Comparison of ENCODE assay signal across 14 cellular contexts in genomic region chr5:67639311-67639710, GRCh38.
DNase-seq lines count a peak whose midpoint lies in the region; TF ChIP-seq lines count a peak whose summit lies in the region.
"Had no signal": no experiment of that assay in that cellular context is flagged by ENCODE, and none has a peak within 500 bp of the region (broad histone marks: within the 10 kb centered on the region; RNA-seq: fewer than 3 reads in every experiment).

No MANE protein-coding gene starts in this region.

- intact Hi-C loops in esophagus muscularis mucosa (cut with DNase I) = no loop called here
- intact Hi-C loops in activated CD4-positive, alpha-beta T cell treated with anti-CD3 and anti-CD28 coated beads, Interleukin-2, amount 10 ng/mL, durations not matched to agents 24 days and 14 days (cut with micrococcal nuclease) = no loop called here

- TF ChIP-seq POLR2A in esophagus muscularis mucosa (IDR thresholded peaks at IDR 0.05; ENCODE audit: low read depth) (no peak), tibial nerve (IDR thresholded peaks at IDR 0.05) (no peak)

- H3K4me1 Mint-ChIP-seq in activated CD4-positive, alpha-beta T cell treated with anti-CD3 and anti-CD28 coated beads, Interleukin-2, amount 10 ng/mL, durations not matched to agents 24 days and 14 days = no peaks in the 10 kb centered on the region

- peaks cover 0 to 4% (median 2%) of the 10 kb centered on the region in 4 donors for H3K9me3 ChIP-seq in esophagus muscularis mucosa
- peaks cover 0 to 5% (median 0%) of the 10 kb centered on the region in 4 donors for H3K9me3 ChIP-seq in tibial nerve
- H3K9me3 ChIP-seq: thyroid gland had no signal

- H3K4me3 ChIP-seq in esophagus muscularis mucosa = no peak overlapping the region
- no peak overlapping the region for H3K4me3 ChIP-seq in tibial nerve
- H3K4me3 ChIP-seq: cardiac muscle cell, left lung, spleen, thyroid gland had no signal

- DNase-seq in MV-4-11 (lab: John Stamatoyannopoulos, UW) = peak; percentile 6
- no peak for DNase-seq in esophagus muscularis mucosa (ENCODE audit: extremely low spot score)
- peak; percentile 27 for DNase-seq in iPS-NIHi11 (ENCODE audit: low spot score)
- peak; percentile 48 to 55 for DNase-seq in tibial nerve (ENCODE audit: low spot score in 2 of 2)
- DNase-seq in mucosa of gallbladder (ENCODE audit: low spot score) = no peak
- DNase-seq in activated CD4-positive, alpha-beta T cell treated with anti-CD3 and anti-CD28 coated beads, Interleukin-2, amount 10 ng/mL, durations not matched to agents 24 days and 14 days = no peak
- no peak for DNase-seq in COLO668 (lab: John Stamatoyannopoulos, UW; ENCODE audit: unreplicated experiment)
- DNase-seq: H9, left lung, posterior cingulate gyrus, spleen, thyroid gland had no signal

- TF ChIP-seq EP300 in esophagus muscularis mucosa (IDR thresholded peaks at IDR 0.05) = no peak
- TF ChIP-seq EP300 in tibial nerve (IDR thresholded peaks at IDR 0.05) = no peak

- no peak for TF ChIP-seq CTCF in esophagus muscularis mucosa (IDR thresholded peaks at IDR 0.05)
- no peak for TF ChIP-seq CTCF in tibial nerve (IDR thresholded peaks at IDR 0.05)

- no peak overlapping the region for H3K4me3 Mint-ChIP-seq in activated CD4-positive, alpha-beta T cell treated with anti-CD3 and anti-CD28 coated beads, Interleukin-2, amount 10 ng/mL, durations not matched to agents 24 days and 14 days
- H3K4me3 Mint-ChIP-seq: H9; T-helper 2 cell treated with Interferon-gamma antibody and Interleukin-4, amounts not matched to agents 5 μg/mL and 100 μg/mL, for 36 hours had no signal

- H3K36me3 Mint-ChIP-seq in activated CD4-positive, alpha-beta T cell treated with anti-CD3 and anti-CD28 coated beads, Interleukin-2, amount 10 ng/mL, durations not matched to agents 24 days and 14 days (ENCODE audit: low read depth) = no peaks in the 10 kb centered on the region

- 62% methylated on average over 3 of the region's 3 CpGs for WGBS in esophagus muscularis mucosa
- WGBS in tibial nerve, 2 donors = 46 to 48% methylated on average over 3 of the region's 3 CpGs

- peaks cover 3% of the 10 kb centered on the region for H3K9me3 Mint-ChIP-seq in activated CD4-positive, alpha-beta T cell treated with anti-CD3 and anti-CD28 coated beads, Interleukin-2, amount 10 ng/mL, durations not matched to agents 24 days and 14 days

- no peaks in the 10 kb centered on the region for H3K27me3 Mint-ChIP-seq in activated CD4-positive, alpha-beta T cell treated with anti-CD3 and anti-CD28 coated beads, Interleukin-2, amount 10 ng/mL, durations not matched to agents 24 days and 14 days

- H3K36me3 ChIP-seq in esophagus muscularis mucosa (no peaks in the 10 kb centered on the region), tibial nerve (no peaks in the 10 kb centered on the region)
- H3K36me3 ChIP-seq: cardiac muscle cell, left lung, spleen, thyroid gland had no signal

- H3K27ac Mint-ChIP-seq in activated CD4-positive, alpha-beta T cell treated with anti-CD3 and anti-CD28 coated beads, Interleukin-2, amount 10 ng/mL, durations not matched to agents 24 days and 14 days = no peak overlapping the region
- H3K27ac Mint-ChIP-seq: H9; T-helper 2 cell treated with Interferon-gamma antibody and Interleukin-4, amounts not matched to agents 5 μg/mL and 100 μg/mL, for 36 hours had no signal

- peaks cover 18 to 56% (median 42%) of the 10 kb centered on the region in 4 donors for H3K4me1 ChIP-seq in esophagus muscularis mucosa
- H3K4me1 ChIP-seq in tibial nerve = peaks cover 0 to 30% (median 4%) of the 10 kb centered on the region in 4 donors
- H3K4me1 ChIP-seq: left lung, thyroid gland had no signal

- no peaks in the 10 kb centered on the region for H3K27me3 ChIP-seq in esophagus muscularis mucosa
- no peaks in the 10 kb centered on the region for H3K27me3 ChIP-seq in tibial nerve
- H3K27me3 ChIP-seq: cardiac muscle cell, left lung, spleen, thyroid gland had no signal

- H3K27ac ChIP-seq in esophagus muscularis mucosa (replicated peaks in 1 of 4) (peak overlapping the region in 3 of 4 donors; percentile 8 to 46 (median 42)), tibial nerve (peak overlapping the region in 3 of 4 donors; percentile 5 to 65 (median 60))
- H3K27ac ChIP-seq: cardiac muscle cell, left lung had no signal

Comparison
In these comparisons a context has a peak if more than half of its experiments do, and no peak if none do; other contexts are left out.
1. DNase-seq: peak in MV-4-11 (single experiment), iPS-NIHi11 (single experiment) and tibial nerve (2 of 2); none in esophagus muscularis mucosa (single experiment), mucosa of gallbladder (single experiment), activated CD4-positive, alpha-beta T cell treated with anti-CD3 and anti-CD28 coated beads, Interleukin-2, amount 10 ng/mL, durations not matched to agents 24 days and 14 days (single experiment) and COLO668 (single experiment).